ENCODE assay signal across 31 cellular contexts in genomic region chr9:132116583-132116982, GRCh38.
"Had no signal": no experiment of that assay in that cellular context is flagged by ENCODE, and none has a peak within 500 bp of the region (broad histone marks: within the 10 kb centered on the region; RNA-seq: fewer than 3 reads in every experiment).

No MANE protein-coding gene starts in this region.

- H3K27me3 ChIP-seq: colonic mucosa had no signal

- H3K27ac ChIP-seq: brain microvascular endothelial cell, cardiac muscle cell, colonic mucosa, PC-9, RWPE1, WERI-Rb-1 had no signal

- DNase-seq: activated CD4-positive, alpha-beta memory T cell treated with anti-CD3 and anti-CD28 coated beads, Interleukin-2, amount 10 ng/mL, durations not matched to agents 7 days and 5 days; activated CD4-positive, alpha-beta T cell treated with anti-CD3 and anti-CD28 coated beads for 1 hour; activated CD4-positive, alpha-beta T cell treated with anti-CD3 and anti-CD28 coated beads for 48 hours; activated CD4-positive, CD25-positive, alpha-beta regulatory T cell; activated CD8-positive, alpha-beta memory T cell treated with anti-CD3 and anti-CD28 coated beads for 24 hours; activated CD8-positive, alpha-beta memory T cell treated with anti-CD3 and anti-CD28 coated beads, Interleukin-2, amount 10 ng/mL, durations not matched to agents 7 days and 5 days; activated CD8-positive, alpha-beta memory T cell treated with anti-CD3 and anti-CD28 coated beads, Interleukin-2, amount 50 U/mL, for 48 hours; activated effector memory CD4-positive, alpha-beta T cell treated with Interleukin-2 at 50 U/mL for 16 hours; activated naive CD4-positive, alpha-beta T cell treated with anti-CD3 and anti-CD28 coated beads, Interleukin-2, amount 50 U/mL, for 16 hours; activated naive CD8-positive, alpha-beta T cell treated with anti-CD3 and anti-CD28 coated beads for 36 hours; activated T-cell treated with anti-CD3 and anti-CD28 coated beads, Interleukin-2, amount 50 U/mL, for 48 hours; amniotic stem cell; aorta; brain microvascular endothelial cell; colonic mucosa; KBM-7; NCI-H1092 treated with DMSO at 0.1 percent for 48 hours; NCI-H1436; NCI-H187; NCI-H2029 treated with DMSO at 0.1 percent for 48 hours; NCI-H2171 treated with DMSO at 0.1 percent for 48 hours; NCI-H226; NCI-H446 treated with DMSO at 0.1 percent for 48 hours; NCI-H524; PC-9; SIG-M5; SW 1271; T1000; WERI-Rb-1 had no signal

- H3K9me3 ChIP-seq: colonic mucosa had no signal

- H3K36me3 ChIP-seq: brain microvascular endothelial cell, cardiac muscle cell, colonic mucosa, WERI-Rb-1 had no signal

- H3K4me3 ChIP-seq: cardiac muscle cell, colonic mucosa, PC-9 had no signal

- H3K4me1 ChIP-seq: colonic mucosa had no signal
